Comparison of ENCODE assay signal across 1 cellular context in the genomic region with DNA sequence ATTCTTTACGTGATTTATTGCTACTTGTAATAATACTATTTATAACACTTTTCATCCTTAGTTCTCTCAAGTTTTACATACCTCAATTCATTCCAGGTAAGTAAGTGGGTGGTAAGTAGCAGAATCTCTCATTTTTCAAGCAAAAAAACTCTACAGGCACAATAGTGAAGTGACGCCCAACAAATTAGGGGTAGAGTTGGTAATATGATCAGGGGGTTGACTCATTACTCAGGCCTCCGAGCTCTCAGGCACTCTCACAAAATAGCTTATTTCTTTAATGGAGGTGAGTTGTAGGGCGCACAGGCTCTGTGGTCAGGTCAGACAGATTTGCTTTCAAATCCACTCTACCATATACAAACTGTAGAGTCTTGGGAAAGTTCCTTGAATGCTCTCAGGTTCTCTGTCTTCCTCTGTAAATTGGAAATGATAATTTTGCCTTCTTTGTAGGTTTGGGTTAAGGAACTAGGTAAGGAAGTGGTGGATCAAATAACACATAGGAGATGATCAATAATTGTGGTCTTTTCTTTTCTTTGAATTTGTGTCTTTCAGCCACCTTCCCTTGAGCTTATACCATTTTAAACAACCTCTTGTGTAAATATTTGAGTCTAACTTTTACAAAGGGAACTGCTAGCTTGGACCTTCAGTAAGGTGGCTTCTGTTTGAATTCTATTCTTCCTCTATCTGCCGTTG.
TF ChIP-seq lines count a peak whose summit lies in the region.

No MANE protein-coding gene starts in this region.

TF ChIP-seq in K562, 482 proteins besides CTCF, POLR2A, EP300 and RAD21 (continued from another document):
- TF ChIP-seq HMGN3 (IDR thresholded peaks at IDR 0.05; ENCODE audit: borderline replicate concordance, extremely low read depth, insufficient read length, low read depth, low read length) = no peak
- no peak for TF ChIP-seq ZNF445 (CRISPR knock-in tag; IDR thresholded peaks at IDR 0.05; ENCODE audit: low read depth)
TF ChIP-seq in K562: peak in this region for 0.
